ENCODE assay signal across 1 cellular context in the genomic region with DNA sequence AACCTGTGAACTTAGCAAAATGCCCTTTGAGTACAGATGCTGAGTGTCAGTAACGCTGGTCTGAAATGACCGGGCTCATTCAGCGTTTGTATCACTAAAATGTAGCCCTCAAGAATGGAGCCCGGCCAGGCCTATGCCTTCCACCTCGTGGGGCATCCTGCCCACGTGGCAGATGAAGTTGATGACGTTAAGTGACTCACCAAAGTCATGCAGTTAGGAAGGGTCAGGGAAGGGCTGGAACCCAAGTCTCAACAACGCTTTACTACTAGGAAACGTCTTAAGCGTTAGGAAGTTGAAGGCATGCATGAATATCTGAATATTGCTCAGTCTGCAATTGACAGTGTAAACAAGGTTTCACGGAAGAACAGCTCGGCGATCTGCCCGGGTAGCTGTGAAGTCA.
TF ChIP-seq lines count a peak whose summit lies in the region.

No MANE protein-coding gene starts in this region.

TF ChIP-seq in K562, 482 proteins besides CTCF, POLR2A, EP300 and RAD21 (continued from another document):
- peak; percentile 41; the same call in 1 of the 2 replicates for TF ChIP-seq EP400 (IDR thresholded peaks at IDR 0.05)
- TF ChIP-seq FOXK2 (conservative IDR thresholded peaks at IDR 0.05 in 1 of 2, IDR thresholded peaks at IDR 0.05 in 1 of 2; ENCODE audit: low read depth in 2 of 2) = 0 out of 4 replicates have a peak, but pooled peaks of 1 of the 2 experiments have one; percentile 23
- no peak for TF ChIP-seq ZNF830 (CRISPR knock-in tag; IDR thresholded peaks at IDR 0.05)
- peak; percentile 36 for TF ChIP-seq NUFIP1 (IDR thresholded peaks at IDR 0.05; ENCODE audit: partially characterized antibody)
- TF ChIP-seq ZFP36 (IDR thresholded peaks at IDR 0.05; ENCODE audit: low read depth, low read length, partially characterized antibody) = no peak
- TF ChIP-seq, protein P1, sequence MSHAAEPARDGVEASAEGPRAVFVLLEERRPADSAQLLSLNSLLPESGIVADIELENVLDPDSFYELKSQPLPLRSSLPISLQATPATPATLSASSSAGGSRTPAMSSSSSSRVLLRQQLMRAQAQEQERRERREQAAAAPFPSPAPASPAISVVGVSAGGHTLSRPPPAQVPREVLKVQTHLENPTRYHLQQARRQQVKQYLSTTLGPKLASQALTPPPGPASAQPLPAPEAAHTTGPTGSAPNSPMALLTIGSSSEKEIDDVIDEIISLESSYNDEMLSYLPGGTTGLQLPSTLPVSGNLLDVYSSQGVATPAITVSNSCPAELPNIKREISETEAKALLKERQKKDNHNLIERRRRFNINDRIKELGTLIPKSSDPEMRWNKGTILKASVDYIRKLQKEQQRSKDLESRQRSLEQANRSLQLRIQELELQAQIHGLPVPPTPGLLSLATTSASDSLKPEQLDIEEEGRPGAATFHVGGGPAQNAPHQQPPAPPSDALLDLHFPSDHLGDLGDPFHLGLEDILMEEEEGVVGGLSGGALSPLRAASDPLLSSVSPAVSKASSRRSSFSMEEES (CRISPR knock-in tag; IDR thresholded peaks at IDR 0.05) = no peak
- TF ChIP-seq YY1 (IDR thresholded peaks at IDR 0.05; ENCODE audit: borderline replicate concordance in 1 of 3, control insufficient read depth in 1 of 3, extremely low read depth in 1 of 3, insufficient read depth in 3 of 3, insufficient read length in 1 of 3, insufficient replicate concordance in 2 of 3, low read depth in 1 of 3, low read length in 2 of 3) = no peak
- TF ChIP-seq NR2C2 (CRISPR knock-in tag; IDR thresholded peaks at IDR 0.05) = no peak
- peak; percentile 27; the same call in 1 of the 2 replicates for TF ChIP-seq NR2C2 (tag; IDR thresholded peaks at IDR 0.05)
- no peak for TF ChIP-seq CHCHD3 (CRISPR knock-in tag; IDR thresholded peaks at IDR 0.05)
- TF ChIP-seq PHF8 (IDR thresholded peaks at IDR 0.05; ENCODE audit: borderline replicate concordance, low read length) = no peak
- TF ChIP-seq FOXK1 (CRISPR knock-in tag; IDR thresholded peaks at IDR 0.05; ENCODE audit: borderline replicate concordance) = peak; percentile 78; the same call in 1 of the 2 replicates
- TF ChIP-seq ZNF347 (CRISPR knock-in tag; IDR thresholded peaks at IDR 0.05; ENCODE audit: low read depth) = no peak
- TF ChIP-seq, protein P2, sequence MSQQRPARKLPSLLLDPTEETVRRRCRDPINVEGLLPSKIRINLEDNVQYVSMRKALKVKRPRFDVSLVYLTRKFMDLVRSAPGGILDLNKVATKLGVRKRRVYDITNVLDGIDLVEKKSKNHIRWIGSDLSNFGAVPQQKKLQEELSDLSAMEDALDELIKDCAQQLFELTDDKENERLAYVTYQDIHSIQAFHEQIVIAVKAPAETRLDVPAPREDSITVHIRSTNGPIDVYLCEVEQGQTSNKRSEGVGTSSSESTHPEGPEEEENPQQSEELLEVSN (IDR thresholded peaks at IDR 0.05; ENCODE audit: borderline replicate concordance in 1 of 2, extremely low read depth in 1 of 2, insufficient read depth in 1 of 2, insufficient read length in 1 of 2, low read depth in 1 of 2, low read length in 1 of 2, poor library complexity in 1 of 2, severe bottlenecking in 1 of 2) = peak; percentile 70 to 82
- no peak for TF ChIP-seq ATF1 (CRISPR knock-in tag; IDR thresholded peaks at IDR 0.05)
- TF ChIP-seq ATF1 (tag; IDR thresholded peaks at IDR 0.05) = peak; percentile 74
- TF ChIP-seq NR2C1 (IDR thresholded peaks at IDR 0.05) = no peak
- TF ChIP-seq NR2C1 (tag; IDR thresholded peaks at IDR 0.05) = 0 out of 2 replicates have a peak, but pooled peaks have one; percentile 29
- no peak for TF ChIP-seq ZNF174 (CRISPR knock-in tag; IDR thresholded peaks at IDR 0.05)
- TF ChIP-seq RFX5 (IDR thresholded peaks at IDR 0.05; ENCODE audit: low read depth, low read length) = no peak
- TF ChIP-seq, protein P3, sequence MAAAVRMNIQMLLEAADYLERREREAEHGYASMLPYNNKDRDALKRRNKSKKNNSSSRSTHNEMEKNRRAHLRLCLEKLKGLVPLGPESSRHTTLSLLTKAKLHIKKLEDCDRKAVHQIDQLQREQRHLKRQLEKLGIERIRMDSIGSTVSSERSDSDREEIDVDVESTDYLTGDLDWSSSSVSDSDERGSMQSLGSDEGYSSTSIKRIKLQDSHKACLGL (CRISPR knock-in tag; IDR thresholded peaks at IDR 0.05; ENCODE audit: borderline replicate concordance, poor library complexity, severe bottlenecking) = no peak
- TF ChIP-seq, protein P4, sequence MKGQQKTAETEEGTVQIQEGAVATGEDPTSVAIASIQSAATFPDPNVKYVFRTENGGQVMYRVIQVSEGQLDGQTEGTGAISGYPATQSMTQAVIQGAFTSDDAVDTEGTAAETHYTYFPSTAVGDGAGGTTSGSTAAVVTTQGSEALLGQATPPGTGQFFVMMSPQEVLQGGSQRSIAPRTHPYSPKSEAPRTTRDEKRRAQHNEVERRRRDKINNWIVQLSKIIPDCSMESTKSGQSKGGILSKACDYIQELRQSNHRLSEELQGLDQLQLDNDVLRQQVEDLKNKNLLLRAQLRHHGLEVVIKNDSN (CRISPR knock-in tag; IDR thresholded peaks at IDR 0.05) = peak; percentile 65
- no peak for TF ChIP-seq TARDBP (IDR thresholded peaks at IDR 0.05)
- TF ChIP-seq OTX1 (CRISPR knock-in tag; IDR thresholded peaks at IDR 0.05) = no peak
- no peak for TF ChIP-seq ZNF263 (CRISPR knock-in tag; IDR thresholded peaks at IDR 0.05; ENCODE audit: borderline replicate concordance)
- no peak for TF ChIP-seq ETV1 (tag; conservative IDR thresholded peaks at IDR 0.05; ENCODE audit: low read depth)
- TF ChIP-seq, protein P5, sequence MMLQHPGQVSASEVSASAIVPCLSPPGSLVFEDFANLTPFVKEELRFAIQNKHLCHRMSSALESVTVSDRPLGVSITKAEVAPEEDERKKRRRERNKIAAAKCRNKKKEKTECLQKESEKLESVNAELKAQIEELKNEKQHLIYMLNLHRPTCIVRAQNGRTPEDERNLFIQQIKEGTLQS (IDR thresholded peaks at IDR 0.05) = peak; percentile 64
- TF ChIP-seq, protein P5 (CRISPR knock-in tag; conservative IDR thresholded peaks at IDR 0.05) = no peak
- TF ChIP-seq NFIX (CRISPR knock-in tag; IDR thresholded peaks at IDR 0.05; ENCODE audit: low read depth) = no peak
- TF ChIP-seq TAF9B (IDR thresholded peaks at IDR 0.05; ENCODE audit: partially characterized antibody) = no peak
- TF ChIP-seq NFIC (IDR thresholded peaks at IDR 0.05) = no peak
- TF ChIP-seq JUND (IDR thresholded peaks at IDR 0.05; ENCODE audit: borderline replicate concordance, low read depth, low read length) = peak; percentile 36; the same call in 1 of the 2 replicates
- 0 out of 3 replicates have a peak, but pooled peaks have one; percentile 17 for TF ChIP-seq JUND (tag; IDR thresholded peaks at IDR 0.05; ENCODE audit: borderline replicate concordance, low read depth, low read length)
- TF ChIP-seq, protein P6, sequence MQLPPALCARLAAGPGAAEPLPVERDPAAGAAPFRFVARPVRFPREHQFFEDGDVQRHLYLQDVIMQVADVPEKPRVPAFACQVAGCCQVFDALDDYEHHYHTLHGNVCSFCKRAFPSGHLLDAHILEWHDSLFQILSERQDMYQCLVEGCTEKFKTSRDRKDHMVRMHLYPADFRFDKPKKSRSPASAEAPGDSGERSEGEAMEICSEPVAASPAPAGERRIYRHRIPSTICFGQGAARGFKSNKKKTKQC (CRISPR knock-in tag; IDR thresholded peaks at IDR 0.05) = 0 out of 2 replicates have a peak, but pooled peaks have one; percentile 16
- no peak for TF ChIP-seq RB1 (IDR thresholded peaks at IDR 0.05; ENCODE audit: low read depth)
- TF ChIP-seq, protein P7, sequence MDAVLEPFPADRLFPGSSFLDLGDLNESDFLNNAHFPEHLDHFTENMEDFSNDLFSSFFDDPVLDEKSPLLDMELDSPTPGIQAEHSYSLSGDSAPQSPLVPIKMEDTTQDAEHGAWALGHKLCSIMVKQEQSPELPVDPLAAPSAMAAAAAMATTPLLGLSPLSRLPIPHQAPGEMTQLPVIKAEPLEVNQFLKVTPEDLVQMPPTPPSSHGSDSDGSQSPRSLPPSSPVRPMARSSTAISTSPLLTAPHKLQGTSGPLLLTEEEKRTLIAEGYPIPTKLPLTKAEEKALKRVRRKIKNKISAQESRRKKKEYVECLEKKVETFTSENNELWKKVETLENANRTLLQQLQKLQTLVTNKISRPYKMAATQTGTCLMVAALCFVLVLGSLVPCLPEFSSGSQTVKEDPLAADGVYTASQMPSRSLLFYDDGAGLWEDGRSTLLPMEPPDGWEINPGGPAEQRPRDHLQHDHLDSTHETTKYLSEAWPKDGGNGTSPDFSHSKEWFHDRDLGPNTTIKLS (IDR thresholded peaks at IDR 0.05; ENCODE audit: borderline replicate concordance, low read depth) = peak; percentile 70; the same call in 1 of the 2 replicates
- TF ChIP-seq L3MBTL2 (IDR thresholded peaks at IDR 0.05) = peak; percentile 95
- TF ChIP-seq CREB1 (IDR thresholded peaks at IDR 0.05) = no peak
- peak; percentile 43; the same call in 1 of the 2 replicates for TF ChIP-seq CREB1 (CRISPR knock-in tag; IDR thresholded peaks at IDR 0.05)
- no peak for TF ChIP-seq CCAR2 (IDR thresholded peaks at IDR 0.05; ENCODE audit: low read depth, low read length)
- TF ChIP-seq, protein P8, sequence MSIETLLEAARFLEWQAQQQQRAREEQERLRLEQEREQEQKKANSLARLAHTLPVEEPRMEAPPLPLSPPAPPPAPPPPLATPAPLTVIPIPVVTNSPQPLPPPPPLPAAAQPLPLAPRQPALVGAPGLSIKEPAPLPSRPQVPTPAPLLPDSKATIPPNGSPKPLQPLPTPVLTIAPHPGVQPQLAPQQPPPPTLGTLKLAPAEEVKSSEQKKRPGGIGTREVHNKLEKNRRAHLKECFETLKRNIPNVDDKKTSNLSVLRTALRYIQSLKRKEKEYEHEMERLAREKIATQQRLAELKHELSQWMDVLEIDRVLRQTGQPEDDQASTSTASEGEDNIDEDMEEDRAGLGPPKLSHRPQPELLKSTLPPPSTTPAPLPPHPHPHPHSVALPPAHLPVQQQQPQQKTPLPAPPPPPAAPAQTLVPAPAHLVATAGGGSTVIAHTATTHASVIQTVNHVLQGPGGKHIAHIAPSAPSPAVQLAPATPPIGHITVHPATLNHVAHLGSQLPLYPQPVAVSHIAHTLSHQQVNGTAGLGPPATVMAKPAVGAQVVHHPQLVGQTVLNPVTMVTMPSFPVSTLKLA (conservative IDR thresholded peaks at IDR 0.05) = peak in 1 of 2 experiments; percentile 52; a peak in 2 of 4 replicates
